In the genomic region with DNA sequence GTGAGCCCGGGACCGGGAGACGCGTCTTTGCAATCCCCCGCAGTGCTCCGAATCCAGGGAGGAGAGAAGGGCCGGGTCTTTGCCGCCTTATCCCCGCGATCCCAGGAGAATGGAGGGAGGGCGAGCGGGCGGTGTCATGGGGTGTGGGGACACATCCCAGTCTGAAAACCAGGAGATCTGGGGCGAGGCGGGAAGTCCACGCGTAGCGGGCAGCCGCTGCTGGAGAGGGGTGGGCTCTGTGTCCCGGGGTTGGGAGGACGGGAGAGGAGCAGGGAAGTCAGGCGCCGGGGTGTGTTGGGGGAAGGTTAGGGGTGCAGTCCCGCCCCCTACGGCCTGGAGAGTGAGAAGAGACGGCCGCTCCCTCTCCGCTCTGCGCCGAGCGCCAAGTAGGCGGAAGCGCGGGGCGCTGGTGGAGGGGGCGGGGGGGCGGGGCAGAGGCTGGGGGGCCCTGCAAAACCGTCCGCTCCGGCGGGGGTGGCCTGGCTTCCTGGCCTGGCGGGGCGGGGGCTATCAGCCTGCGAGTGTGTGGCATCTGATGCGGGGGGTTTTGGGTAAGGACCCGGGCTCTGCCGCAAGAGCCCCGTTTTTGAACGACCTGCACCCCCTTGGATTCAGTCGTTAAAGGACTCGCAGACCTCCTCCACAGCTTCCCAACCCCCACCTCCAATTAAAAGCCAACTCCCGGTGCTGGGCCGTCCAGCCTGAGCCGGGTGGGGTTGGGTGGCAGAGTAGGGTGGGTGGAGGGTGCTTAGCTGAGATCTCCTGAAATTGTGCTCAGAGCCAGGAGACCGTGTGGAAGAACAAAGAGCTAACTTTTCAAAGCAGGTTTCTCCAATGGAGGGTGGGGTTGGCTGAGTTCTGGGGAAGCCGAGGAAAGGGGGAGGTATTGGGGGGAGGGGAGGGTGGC, we compare ENCODE assay signal across 1 cellular context.
TF ChIP-seq lines count a peak whose summit lies in the region.

No MANE protein-coding gene starts in this region.

TF ChIP-seq in HepG2, 621 proteins besides CTCF, POLR2A, EP300 and RAD21 (continued from another document and continues in another):
- TF ChIP-seq, protein P1, sequence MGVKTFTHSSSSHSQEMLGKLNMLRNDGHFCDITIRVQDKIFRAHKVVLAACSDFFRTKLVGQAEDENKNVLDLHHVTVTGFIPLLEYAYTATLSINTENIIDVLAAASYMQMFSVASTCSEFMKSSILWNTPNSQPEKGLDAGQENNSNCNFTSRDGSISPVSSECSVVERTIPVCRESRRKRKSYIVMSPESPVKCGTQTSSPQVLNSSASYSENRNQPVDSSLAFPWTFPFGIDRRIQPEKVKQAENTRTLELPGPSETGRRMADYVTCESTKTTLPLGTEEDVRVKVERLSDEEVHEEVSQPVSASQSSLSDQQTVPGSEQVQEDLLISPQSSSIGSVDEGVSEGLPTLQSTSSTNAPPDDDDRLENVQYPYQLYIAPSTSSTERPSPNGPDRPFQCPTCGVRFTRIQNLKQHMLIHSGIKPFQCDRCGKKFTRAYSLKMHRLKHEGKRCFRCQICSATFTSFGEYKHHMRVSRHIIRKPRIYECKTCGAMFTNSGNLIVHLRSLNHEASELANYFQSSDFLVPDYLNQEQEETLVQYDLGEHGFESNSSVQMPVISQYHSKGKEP (CRISPR knock-in tag; IDR thresholded peaks at IDR 0.05), result no peak
- TF ChIP-seq TAF1 (CRISPR knock-in tag; IDR thresholded peaks at IDR 0.05) (peak; percentile 12; the same call in 1 of the 2 replicates), CC2D1A (CRISPR knock-in tag; IDR thresholded peaks at IDR 0.05) (no peak), ZNF333 (CRISPR knock-in tag; IDR thresholded peaks at IDR 0.05; ENCODE audit: borderline replicate concordance) (0 out of 2 replicates have a peak, but pooled peaks have one; percentile 8), U2AF1 (optimal IDR thresholded peaks at IDR 0.05; ENCODE audit: low read depth, low read length) (no peak), ZBTB46 (CRISPR knock-in tag; IDR thresholded peaks at IDR 0.05; ENCODE audit: borderline replicate concordance) (no peak), E2F1 (CRISPR knock-in tag; IDR thresholded peaks at IDR 0.05) (no peak), ARID4A (CRISPR knock-in tag; IDR thresholded peaks at IDR 0.05; ENCODE audit: borderline replicate concordance) (peak; percentile 79), TEF (CRISPR knock-in tag; IDR thresholded peaks at IDR 0.05) (no peak), ZNF503 (CRISPR knock-in tag; IDR thresholded peaks at IDR 0.05) (no peak), ZNF367 (CRISPR knock-in tag; IDR thresholded peaks at IDR 0.05; ENCODE audit: borderline replicate concordance) (no peak), TBL1XR1 (IDR thresholded peaks at IDR 0.05; ENCODE audit: borderline replicate concordance, low read length, partially characterized antibody) (no peak), REXO4 (CRISPR knock-in tag; IDR thresholded peaks at IDR 0.05; ENCODE audit: borderline replicate concordance) (peak; percentile 18; the same call in 1 of the 2 replicates), PHF8 (CRISPR knock-in tag; IDR thresholded peaks at IDR 0.05) (peak; percentile 51), KLF13 (CRISPR knock-in tag; IDR thresholded peaks at IDR 0.05) (0 out of 2 replicates have a peak, but pooled peaks have one; percentile 30), ZSCAN29 (CRISPR knock-in tag; conservative IDR thresholded peaks at IDR 0.05) (peak; percentile 99), PRDM10 (CRISPR knock-in tag; IDR thresholded peaks at IDR 0.05; ENCODE audit: low read depth) (no peak; the same call in 1 of the 2 replicates), ZNF275 (CRISPR knock-in tag; IDR thresholded peaks at IDR 0.05; ENCODE audit: borderline replicate concordance) (0 out of 2 replicates have a peak, but pooled peaks have one; percentile 1), HDAC1 (CRISPR knock-in tag; IDR thresholded peaks at IDR 0.05) (peak; percentile 52), STAT5B (CRISPR knock-in tag; IDR thresholded peaks at IDR 0.05) (no peak), ZNF572 (CRISPR knock-in tag; IDR thresholded peaks at IDR 0.05) (0 out of 2 replicates have a peak, but pooled peaks have one; percentile 44), BCL3 (CRISPR knock-in tag; IDR thresholded peaks at IDR 0.05) (no peak)
- TF ChIP-seq, protein P2, sequence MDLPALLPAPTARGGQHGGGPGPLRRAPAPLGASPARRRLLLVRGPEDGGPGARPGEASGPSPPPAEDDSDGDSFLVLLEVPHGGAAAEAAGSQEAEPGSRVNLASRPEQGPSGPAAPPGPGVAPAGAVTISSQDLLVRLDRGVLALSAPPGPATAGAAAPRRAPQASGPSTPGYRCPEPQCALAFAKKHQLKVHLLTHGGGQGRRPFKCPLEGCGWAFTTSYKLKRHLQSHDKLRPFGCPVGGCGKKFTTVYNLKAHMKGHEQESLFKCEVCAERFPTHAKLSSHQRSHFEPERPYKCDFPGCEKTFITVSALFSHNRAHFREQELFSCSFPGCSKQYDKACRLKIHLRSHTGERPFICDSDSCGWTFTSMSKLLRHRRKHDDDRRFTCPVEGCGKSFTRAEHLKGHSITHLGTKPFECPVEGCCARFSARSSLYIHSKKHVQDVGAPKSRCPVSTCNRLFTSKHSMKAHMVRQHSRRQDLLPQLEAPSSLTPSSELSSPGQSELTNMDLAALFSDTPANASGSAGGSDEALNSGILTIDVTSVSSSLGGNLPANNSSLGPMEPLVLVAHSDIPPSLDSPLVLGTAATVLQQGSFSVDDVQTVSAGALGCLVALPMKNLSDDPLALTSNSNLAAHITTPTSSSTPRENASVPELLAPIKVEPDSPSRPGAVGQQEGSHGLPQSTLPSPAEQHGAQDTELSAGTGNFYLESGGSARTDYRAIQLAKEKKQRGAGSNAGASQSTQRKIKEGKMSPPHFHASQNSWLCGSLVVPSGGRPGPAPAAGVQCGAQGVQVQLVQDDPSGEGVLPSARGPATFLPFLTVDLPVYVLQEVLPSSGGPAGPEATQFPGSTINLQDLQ (CRISPR knock-in tag; IDR thresholded peaks at IDR 0.05), result no peak
- TF ChIP-seq, protein P3, sequence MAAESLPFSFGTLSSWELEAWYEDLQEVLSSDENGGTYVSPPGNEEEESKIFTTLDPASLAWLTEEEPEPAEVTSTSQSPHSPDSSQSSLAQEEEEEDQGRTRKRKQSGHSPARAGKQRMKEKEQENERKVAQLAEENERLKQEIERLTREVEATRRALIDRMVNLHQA (CRISPR knock-in tag; IDR thresholded peaks at IDR 0.05), result no peak
